In the genomic region with DNA sequence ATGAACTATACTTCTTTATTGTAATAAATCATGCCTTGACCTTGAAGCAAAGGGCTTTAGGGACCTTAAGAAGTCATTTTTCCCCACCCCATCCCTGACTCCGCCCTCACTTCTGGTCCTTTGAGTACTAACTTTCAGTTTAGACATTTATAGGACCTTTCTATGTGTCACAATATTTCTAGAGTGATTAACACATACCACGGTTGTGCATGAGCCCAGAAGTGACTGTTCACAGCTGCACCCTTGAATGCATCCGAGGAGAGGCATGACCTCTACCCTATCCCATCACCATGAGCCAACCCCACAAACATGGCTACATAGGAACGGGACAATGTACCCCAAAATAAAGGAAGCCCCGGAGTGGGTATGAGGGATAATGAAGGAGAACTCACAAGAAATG, we compare ENCODE assay signal across 14 cellular contexts.
DNase-seq lines count a peak whose midpoint lies in the region; ATAC-seq and TF ChIP-seq lines count a peak whose summit lies in the region.
"Had no signal": no experiment of that assay in that cellular context is flagged by ENCODE, and none has a peak within 500 bp of the region (broad histone marks: within the 10 kb centered on the region; RNA-seq: fewer than 3 reads in every experiment).

No MANE protein-coding gene starts in this region.

- no peak overlapping the region for H3K4ac ChIP-seq in mesendoderm (ENCODE audit: low read depth, low read length)

- DNase-seq in HCEC 1CT (peak; percentile 81), SIG-M5 treated with dmso at 0.1 percent for 504 hours (lab: John Stamatoyannopoulos, UW; ENCODE audit: unreplicated experiment) (peak; percentile 82), mesendoderm (no peak), osteocyte (ENCODE audit: extremely low spot score, unreplicated experiment) (no peak), SK-N-DZ (ENCODE audit: low spot score) (no peak), midbrain (lab: John Stamatoyannopoulos, UW) (no peak)
- DNase-seq: cerebellar nuclear complex, endodermal cell, NCI-H146, NCI-H446, PC-9 had no signal

- H3K36me3 ChIP-seq in ACC112 (ENCODE audit: insufficient read depth, low read length): no peaks in the 10 kb centered on the region
- H3K36me3 ChIP-seq in mesendoderm (ENCODE audit: control insufficient read depth, insufficient read depth, low read length): no peaks in the 10 kb centered on the region
- H3K36me3 ChIP-seq: neutrophil had no signal

- H3K4me1 ChIP-seq in ACC112 (ENCODE audit: control insufficient read depth, insufficient read depth, low read length, unreplicated experiment) (peaks cover 40% of the 10 kb centered on the region), mesendoderm (ENCODE audit: control insufficient read depth, low read depth, low read length) (peaks cover 2% of the 10 kb centered on the region)

- no peak overlapping the region for H2BK5ac ChIP-seq in mesendoderm (ENCODE audit: low read length)

- no peak overlapping the region for H3K27ac Mint-ChIP-seq in osteocyte (ENCODE audit: unreplicated experiment)
- H3K27ac Mint-ChIP-seq: endodermal cell had no signal

- no peak overlapping the region for H4K8ac ChIP-seq in mesendoderm (ENCODE audit: low read depth, low read length)

- H2AK5ac ChIP-seq in mesendoderm (ENCODE audit: low read length): peak overlapping the region; percentile 20

- H3K27ac ChIP-seq in ACC112 (ENCODE audit: low read depth, low read length) (no peak overlapping the region), mesendoderm (ENCODE audit: low read depth, low read length) (no peak overlapping the region)
- H3K27ac ChIP-seq: neutrophil, PC-9 had no signal

- no peak overlapping the region for H3K4me3 Mint-ChIP-seq in osteocyte (ENCODE audit: unreplicated experiment)
- H3K4me3 Mint-ChIP-seq: endodermal cell had no signal

- H3K36me3 Mint-ChIP-seq in osteocyte (ENCODE audit: unreplicated experiment): no peaks in the 10 kb centered on the region

- H3K18ac ChIP-seq in mesendoderm (ENCODE audit: low read length): no peak overlapping the region

- peaks cover 5% of the 10 kb centered on the region for H3K9me3 Mint-ChIP-seq in osteocyte (ENCODE audit: unreplicated experiment)
- H3K9me3 Mint-ChIP-seq: endodermal cell had no signal

- no peak overlapping the region for H3K4me2 ChIP-seq in mesendoderm (ENCODE audit: low read length)
- H3K4me2 ChIP-seq: PC-9 had no signal

- no peak overlapping the region for H3K9ac ChIP-seq in mesendoderm (ENCODE audit: low read length)

- no CpG with 5 or more reads among the region's 5 CpGs for WGBS in mesendoderm (ENCODE audit: extremely low coverage, insufficient coverage, low lambda C conversion rate)

- H3K56ac ChIP-seq in mesendoderm (ENCODE audit: low read length): no peak overlapping the region

- H4K5ac ChIP-seq in mesendoderm (ENCODE audit: low read length): no peak overlapping the region

- peaks cover 5% of the 10 kb centered on the region for H3K27me3 Mint-ChIP-seq in osteocyte (ENCODE audit: unreplicated experiment)

- H3K79me2 ChIP-seq in ACC112 (ENCODE audit: control insufficient read depth, insufficient read depth, low read length, unreplicated experiment) (no peaks in the 10 kb centered on the region), mesendoderm (ENCODE audit: control insufficient read depth, insufficient read depth, low read length) (no peaks in the 10 kb centered on the region)

- H2AFZ ChIP-seq in ACC112 (ENCODE audit: low read length, unreplicated experiment): peak overlapping the region; percentile 43
- H2AFZ ChIP-seq: PC-9 had no signal

- no peak overlapping the region for H3K4me3 ChIP-seq in ACC112 (ENCODE audit: low read depth, low read length)
- H3K4me3 ChIP-seq in mesendoderm (ENCODE audit: low read length): no peak overlapping the region
- H3K4me3 ChIP-seq: PC-9 had no signal

- no peak overlapping the region for H2BK15ac ChIP-seq in mesendoderm (replicated peaks; ENCODE audit: low read depth)

- peaks cover 52% of the 10 kb centered on the region for H3K4me1 Mint-ChIP-seq in osteocyte (ENCODE audit: unreplicated experiment)

- no peak overlapping the region for H2BK120ac ChIP-seq in mesendoderm (ENCODE audit: low read depth, low read length)

- H3K23ac ChIP-seq in mesendoderm (ENCODE audit: low read length): no peak overlapping the region

- no peaks in the 10 kb centered on the region for H3K79me1 ChIP-seq in mesendoderm (ENCODE audit: low read length)

- no peaks in the 10 kb centered on the region for H3K27me3 ChIP-seq in ACC112 (ENCODE audit: insufficient read depth, low read length)
- no peaks in the 10 kb centered on the region for H3K27me3 ChIP-seq in mesendoderm (ENCODE audit: insufficient read depth, low read length, poor library complexity)
- H3K27me3 ChIP-seq: neutrophil had no signal

- no peak for TF ChIP-seq CTCF in osteocyte (IDR thresholded peaks at IDR 0.05)

- no peak for ATAC-seq in HG03521 (IDR thresholded peaks at IDR 0.05; ENCODE audit: unreplicated experiment)

Comparison
In these comparisons a context has a peak if more than half of its experiments do, and no peak if none do; other contexts are left out.
1. DNase-seq: peak in HCEC 1CT (single experiment) and SIG-M5 treated with dmso at 0.1 percent for 504 hours (single experiment); none in mesendoderm (single experiment), osteocyte (single experiment), SK-N-DZ (single experiment) and midbrain (single experiment).